ENCODE assay signal across 29 cellular contexts in genomic region chr15:54575586-54575985, GRCh38.
"Had no signal": no experiment of that assay in that cellular context is flagged by ENCODE, and none has a peak within 500 bp of the region (broad histone marks: within the 10 kb centered on the region; RNA-seq: fewer than 3 reads in every experiment).

No MANE protein-coding gene starts in this region.

- DNase-seq: activated effector memory CD4-positive, alpha-beta T cell treated with anti-CD3 and anti-CD28 coated beads, Interleukin-2, amount 50 U/mL, for 16 hours; activated effector memory CD4-positive, alpha-beta T cell treated with Interleukin-2 at 50 U/mL for 16 hours; activated gamma-delta T cell; activated gamma-delta T cell treated with Interleukin-2 at 50 U/mL for 16 hours; activated naive CD4-positive, alpha-beta T cell; activated naive CD4-positive, alpha-beta T cell treated with anti-CD3 and anti-CD28 coated beads for 36 hours; activated naive CD4-positive, alpha-beta T cell treated with anti-CD3 and anti-CD28 coated beads, Interleukin-2, amount 10 ng/mL, durations not matched to agents 7 days and 5 days; activated naive CD4-positive, alpha-beta T cell treated with anti-CD3 and anti-CD28 coated beads, Interleukin-2, amount 50 U/mL, for 16 hours; activated naive CD4-positive, alpha-beta T cell treated with Interleukin-2 at 50 U/mL for 16 hours; activated naive CD8-positive, alpha-beta T cell treated with anti-CD3 and anti-CD28 coated beads for 36 hours; activated naive CD8-positive, alpha-beta T cell treated with anti-CD3 and anti-CD28 coated beads, Interleukin-2, amount 10 ng/mL, durations not matched to agents 7 days and 5 days; activated naive CD8-positive, alpha-beta T cell treated with anti-CD3 and anti-CD28 coated beads, Interleukin-2, amount 50 U/mL, for 24 hours; activated T-cell treated with anti-CD3 and anti-CD28 coated beads, Interleukin-2, amount 50 U/mL, for 24 hours; activated T-cell treated with anti-CD3 and anti-CD28 coated beads, Interleukin-2, amount 50 U/mL, for 4 hours; activated T-cell treated with anti-CD3 and anti-CD28 coated beads, Interleukin-2, amount 50 U/mL, for 48 hours; activated T-cell treated with anti-CD3 and anti-CD28 coated beads, Interleukin-2, amount 50 U/mL, for 72 hours; adrenal gland; amniotic stem cell; aorta; body of pancreas; brain microvascular endothelial cell; caudate nucleus; central memory CD4-positive, alpha-beta T cell; cerebellar nuclear complex had no signal

- H3K27ac ChIP-seq: adrenal gland, ascending aorta, body of pancreas, brain microvascular endothelial cell, breast epithelium, cardiac muscle cell had no signal

- H3K9me3 ChIP-seq: adrenal gland, ascending aorta, body of pancreas, breast epithelium had no signal

- ATAC-seq: activated naive CD4-positive, alpha-beta T cell treated with anti-CD3 and anti-CD28 coated beads, Interleukin-2, amount 50 U/mL, for 72 hours; activated naive CD8-positive, alpha-beta T cell treated with anti-CD3 and anti-CD28 coated beads, Interleukin-2, amount 50 U/mL, for 24 hours; activated T-cell treated with anti-CD3 and anti-CD28 coated beads, Interleukin-2, amount 50 U/mL, for 4 hours; activated T-cell treated with anti-CD3 and anti-CD28 coated beads, Interleukin-2, amount 50 U/mL, for 72 hours; activated T-helper 17 cell treated with anti-CD3 and anti-CD28 coated beads, Interleukin-2, amount 50 U/mL, for 72 hours; body of pancreas had no signal

- H3K4me3 ChIP-seq: adrenal gland, ascending aorta, body of pancreas, breast epithelium, cardiac muscle cell had no signal

- H3K36me3 ChIP-seq: adrenal gland, ascending aorta, brain microvascular endothelial cell, breast epithelium, cardiac muscle cell had no signal

- H3K27me3 ChIP-seq: adrenal gland, ascending aorta, body of pancreas, brain microvascular endothelial cell, breast epithelium, cardiac muscle cell had no signal

- H3K4me1 ChIP-seq: adrenal gland, body of pancreas, breast epithelium had no signal
